In the genomic region with DNA sequence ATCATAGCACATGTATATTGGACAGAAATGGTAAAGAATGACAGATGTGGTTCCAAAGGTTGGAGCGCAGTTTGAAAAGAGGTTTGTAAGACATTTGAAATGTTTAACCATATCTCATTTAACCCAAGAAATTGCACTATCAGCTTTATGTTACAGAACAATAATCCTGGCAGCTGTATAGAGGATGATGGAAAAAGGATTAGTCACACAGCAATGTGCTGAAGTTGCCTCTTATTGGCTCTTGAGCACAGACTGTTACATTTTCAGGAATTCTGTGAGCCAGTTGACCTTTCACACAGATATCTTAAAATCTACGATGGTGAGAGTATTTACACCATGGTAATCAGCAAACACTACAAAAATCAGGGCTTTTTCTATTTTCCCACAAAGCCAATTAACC, we compare ENCODE assay signal across 11 cellular contexts. TPM values are rescaled to one million over a fixed set of nuclear protein-coding genes. Genes with fewer than 3 reads are reported as not detected.
DNase-seq lines count a peak whose midpoint lies in the region; ATAC-seq and TF ChIP-seq lines count a peak whose summit lies in the region.
"Had no signal": no experiment of that assay in that cellular context is flagged by ENCODE, and none has a peak within 500 bp of the region (broad histone marks: within the 10 kb centered on the region; RNA-seq: fewer than 3 reads in every experiment).

No MANE protein-coding gene starts in this region.

- peaks cover 26% of the 10 kb centered on the region for H3K36me3 Mint-ChIP-seq in activated CD4-positive, alpha-beta T cell treated with anti-CD3 and anti-CD28 coated beads, Interleukin-2, amount 10 ng/mL, durations not matched to agents 24 days and 14 days (ENCODE audit: low read depth)

- H4K20me1 ChIP-seq in smooth muscle cell (ENCODE audit: low read depth) (peaks cover 12% of the 10 kb centered on the region), PC-9 (ENCODE audit: insufficient read depth) (no peaks in the 10 kb centered on the region; the same call in 1 of the 2 replicates)

- H3K4me2 ChIP-seq in smooth muscle cell (peak overlapping the region; percentile 13), PC-9 (no peak overlapping the region)

- H3K79me2 ChIP-seq in smooth muscle cell (ENCODE audit: low read depth) (peaks cover 49% of the 10 kb centered on the region), PC-9 (ENCODE audit: low read depth) (peaks cover 55% of the 10 kb centered on the region)

- H3K27ac ChIP-seq in epithelial cell of prostate = peak overlapping the region; percentile 95
- H3K27ac ChIP-seq in smooth muscle cell (ENCODE audit: low read depth) = peak overlapping the region; percentile 71
- H3K27ac ChIP-seq in PC-9 = no peak overlapping the region
- H3K27ac ChIP-seq: colonic mucosa had no signal

- H3K27me3 Mint-ChIP-seq in activated CD4-positive, alpha-beta T cell treated with anti-CD3 and anti-CD28 coated beads, Interleukin-2, amount 10 ng/mL, durations not matched to agents 24 days and 14 days = no peaks in the 10 kb centered on the region

- H3K4me3 ChIP-seq in smooth muscle cell (no peak overlapping the region), PC-9 (no peak overlapping the region)
- H3K4me3 ChIP-seq: colonic mucosa had no signal

- WGBS in smooth muscle cell (ENCODE audit: low lambda C conversion rate) = 56% methylated on average over 2 of the region's 2 CpGs

- H3K9me3 Mint-ChIP-seq in activated CD4-positive, alpha-beta T cell treated with anti-CD3 and anti-CD28 coated beads, Interleukin-2, amount 10 ng/mL, durations not matched to agents 24 days and 14 days = no peaks in the 10 kb centered on the region

- no peak for DNase-seq in activated CD4-positive, alpha-beta T cell treated with anti-CD3 and anti-CD28 coated beads, Interleukin-2, amount 10 ng/mL, durations not matched to agents 24 days and 14 days
- DNase-seq in activated CD4-positive, alpha-beta T cell treated with anti-CD3 and anti-CD28 coated beads, Interleukin-2, amount 50 U/mL, for 48 hours = no peak
- DNase-seq in RKO (ENCODE audit: low spot score) = peak; percentile 81
- no peak for DNase-seq in epithelial cell of prostate (ENCODE audit: low read depth, low spot score)
- DNase-seq in smooth muscle cell (lab: John Stamatoyannopoulos, UW; ENCODE audit: unreplicated experiment) = no peak
- no peak for DNase-seq in cerebellum (ENCODE audit: low spot score)
- no peak for DNase-seq in PC-9
- DNase-seq: AML-193, colonic mucosa, Kasumi-1 had no signal

- no peak overlapping the region for H3K9ac ChIP-seq in smooth muscle cell (ENCODE audit: low read depth)

- CTCF ChIA-PET in PC-9 (lab: Charles Lee) = no interaction called here

- H2AFZ ChIP-seq in smooth muscle cell (ENCODE audit: low read depth) = no peak overlapping the region
- H2AFZ ChIP-seq in PC-9 = no peak overlapping the region

- no peaks in the 10 kb centered on the region for H3K27me3 ChIP-seq in smooth muscle cell (ENCODE audit: low read depth)
- no peaks in the 10 kb centered on the region for H3K27me3 ChIP-seq in PC-9 (ENCODE audit: insufficient read depth, low read depth)
- H3K27me3 ChIP-seq: colonic mucosa had no signal

- intact Hi-C loops in activated CD4-positive, alpha-beta T cell treated with anti-CD3 and anti-CD28 coated beads, Interleukin-2, amount 10 ng/mL, durations not matched to agents 24 days and 14 days (cut with micrococcal nuclease) = loop anchor here (5.0 kb wide), 3 partner anchors 167 to 332 kb away; a partner anchor contains a TSS
- intact Hi-C loops in PC-9 (cut with micrococcal nuclease; ENCODE audit: unreplicated experiment) = loop anchor here (5.0 to 10.0 kb wide), 4 partner anchors 98 to 355 kb away; a partner anchor contains a TSS

- H3K4me3 Mint-ChIP-seq in activated CD4-positive, alpha-beta T cell treated with anti-CD3 and anti-CD28 coated beads, Interleukin-2, amount 10 ng/mL, durations not matched to agents 24 days and 14 days = peak overlapping the region; percentile 85

- TF ChIP-seq CTCF in smooth muscle cell (IDR thresholded peaks at IDR 0.05; ENCODE audit: borderline replicate concordance, insufficient read depth, poor library complexity, severe bottlenecking) (no peak), PC-9 (conservative IDR thresholded peaks at IDR 0.05) (no peak)

- H3K4me1 Mint-ChIP-seq in activated CD4-positive, alpha-beta T cell treated with anti-CD3 and anti-CD28 coated beads, Interleukin-2, amount 10 ng/mL, durations not matched to agents 24 days and 14 days = peaks cover 49% of the 10 kb centered on the region

- BruUV-seq in PC-9 (replicated peaks; lab: Mats Ljungman, UMichigan) = no TSS peak

- no peak for ATAC-seq in HG03039 (IDR thresholded peaks at IDR 0.05; ENCODE audit: unreplicated experiment)

- H3K9me3 ChIP-seq in smooth muscle cell (replicated peaks; ENCODE audit: low read depth) (no peaks in the 10 kb centered on the region), PC-9 (ENCODE audit: insufficient read depth, low read depth) (no peaks in the 10 kb centered on the region)
- H3K9me3 ChIP-seq: colonic mucosa had no signal

- POLR2A ChIA-PET in PC-9 (lab: Charles Lee; ENCODE audit: unreplicated experiment) = interaction anchor here (0.7 kb wide), 1 partner anchor 394 kb away, joined by 3 read pairs; no protein-coding TSS in a partner anchor

- H3K4me1 ChIP-seq in smooth muscle cell (ENCODE audit: low read depth) = peaks cover 21% of the 10 kb centered on the region
- peaks cover 30% of the 10 kb centered on the region for H3K4me1 ChIP-seq in PC-9 (replicated peaks; ENCODE audit: insufficient read depth)
- H3K4me1 ChIP-seq: colonic mucosa had no signal

- H3K36me3 ChIP-seq in smooth muscle cell (ENCODE audit: low read depth) (peaks cover 9% of the 10 kb centered on the region), PC-9 (ENCODE audit: low read depth) (peaks cover 16% of the 10 kb centered on the region)

- no peaks in the 10 kb centered on the region for H3K9me2 ChIP-seq in PC-9 (ENCODE audit: insufficient read depth)

- H3K27ac Mint-ChIP-seq in activated CD4-positive, alpha-beta T cell treated with anti-CD3 and anti-CD28 coated beads, Interleukin-2, amount 10 ng/mL, durations not matched to agents 24 days and 14 days = peak overlapping the region; percentile 29

- H3F3A ChIP-seq in smooth muscle cell (ENCODE audit: low read depth) (no peaks in the 10 kb centered on the region), PC-9 (ENCODE audit: insufficient read depth, low read depth) (peaks cover 8% of the 10 kb centered on the region; the same call in 1 of the 2 replicates)

RNA-seq across cellular contexts. Expression of a gene that starts 3.9 kb away (rescaled TPM):
- total RNA-seq in activated CD4-positive, alpha-beta T cell treated with anti-CD3 and anti-CD28 coated beads, Interleukin-2, amount 10 ng/mL, durations not matched to agents 24 days and 14 days = 40.9 and 43.3 TPM in 2 replicates
- 44.3 and 71.3 TPM in 2 replicates for total RNA-seq in smooth muscle cell
- 18.4 and 24.3 TPM in 2 replicates for polyA plus RNA-seq in smooth muscle cell
- 34.9 TPM for total RNA-seq in cerebellum
- 32.3 and 43.5 TPM in 2 replicates for total RNA-seq in PC-9 (2021)

RNA-seq across cellular contexts. Expression of a gene that starts 3.9 kb away (rescaled TPM):
- total RNA-seq in activated CD4-positive, alpha-beta T cell treated with anti-CD3 and anti-CD28 coated beads, Interleukin-2, amount 10 ng/mL, durations not matched to agents 24 days and 14 days = 12.9 and 14.9 TPM in 2 replicates
- 12.0 and 14.0 TPM in 2 replicates for total RNA-seq in smooth muscle cell
- 5.1 and 5.8 TPM in 2 replicates for polyA plus RNA-seq in smooth muscle cell
- 15.7 TPM for total RNA-seq in cerebellum
- total RNA-seq in PC-9 (2021) = 22.0 and 25.2 TPM in 2 replicates

RNA-seq across cellular contexts. Expression of a gene that starts 20.2 kb away (rescaled TPM):
- 43.6 and 52.0 TPM in 2 replicates for total RNA-seq in activated CD4-positive, alpha-beta T cell treated with anti-CD3 and anti-CD28 coated beads, Interleukin-2, amount 10 ng/mL, durations not matched to agents 24 days and 14 days
- 135 and 163 TPM in 2 replicates for total RNA-seq in smooth muscle cell
- 36.3 and 39.2 TPM in 2 replicates for polyA plus RNA-seq in smooth muscle cell
- total RNA-seq in cerebellum = 40.3 TPM
- total RNA-seq in PC-9 (2021) = 45.5 and 58.3 TPM in 2 replicates
